Comparison of ENCODE assay signal across 10 cellular contexts in the genomic region with DNA sequence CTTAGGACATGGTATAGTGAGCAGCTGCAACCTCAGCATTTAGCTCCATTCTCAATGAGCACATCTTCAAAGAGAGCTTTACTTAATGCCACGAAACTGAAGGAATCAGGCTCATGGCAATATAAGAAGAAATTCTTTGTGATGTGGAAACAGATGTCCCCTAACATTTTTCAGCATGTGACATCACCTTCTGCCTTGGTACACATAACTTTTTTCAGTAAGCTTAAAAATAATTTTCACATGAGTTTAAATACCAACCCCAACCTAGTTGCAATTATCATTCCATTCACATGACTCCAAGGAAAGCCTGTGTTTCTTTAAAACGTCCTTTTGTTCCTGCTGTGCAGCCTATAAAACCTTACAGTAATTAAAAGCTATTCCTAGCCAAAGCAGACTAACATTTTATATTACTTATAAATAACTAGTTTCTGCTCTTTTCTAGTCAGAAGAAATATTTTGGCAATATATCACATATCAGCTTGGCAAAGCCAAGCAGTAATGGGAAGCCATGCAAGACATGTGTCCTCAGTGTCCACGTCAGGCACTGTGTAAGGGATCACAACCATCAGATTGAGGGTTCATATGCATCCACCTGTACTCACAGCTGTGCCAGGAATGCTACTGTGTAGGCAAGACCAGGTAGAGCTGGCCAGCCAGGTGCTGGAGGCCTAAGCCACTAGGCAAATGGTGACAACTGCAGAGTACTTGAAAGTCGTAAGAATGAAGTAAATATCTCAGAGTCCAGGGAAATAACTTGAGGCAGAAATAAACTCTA.
DNase-seq lines count a peak whose midpoint lies in the region; ATAC-seq and TF ChIP-seq lines count a peak whose summit lies in the region.
"Had no signal": no experiment of that assay in that cellular context is flagged by ENCODE, and none has a peak within 500 bp of the region (broad histone marks: within the 10 kb centered on the region; RNA-seq: fewer than 3 reads in every experiment).

No MANE protein-coding gene starts in this region.

- peak overlapping the region; percentile 82 to 87 for H3K27ac ChIP-seq in SK-N-SH (ENCODE audit: low read depth in 2 of 2, low read length in 1 of 2)
- H3K27ac ChIP-seq in testis, result peak overlapping the region in 1 of 2 donors; percentile 37
- H3K27ac ChIP-seq in caudate nucleus (ENCODE audit: low read depth, low read length), result no peak overlapping the region

- peaks cover 18% of the 10 kb centered on the region for H3F3A ChIP-seq in SK-N-SH (replicated peaks; ENCODE audit: insufficient read depth)

- H3K9me3 ChIP-seq in SK-N-SH (no peaks in the 10 kb centered on the region), testis (no peaks in the 10 kb centered on the region)

- peak in 1 of 2 experiments; percentile 96; a peak in 2 of 4 replicates for TF ChIP-seq EP300 in SK-N-SH (IDR thresholded peaks at IDR 0.05; ENCODE audit: borderline replicate concordance in 1 of 2, low read depth in 1 of 2, low read length in 1 of 2)

- intact Hi-C loops in testis (cut with DNase I; ENCODE audit: low total_unique reads), result no loop called here

- H3K4me1 ChIP-seq in SK-N-SH (ENCODE audit: control insufficient read depth in 1 of 2, insufficient read depth in 2 of 2, low read depth in 1 of 2, low read length in 1 of 2) (peaks cover 2 to 15% of the 10 kb centered on the region in 2 experiments), testis (peaks cover 14% of the 10 kb centered on the region)

- no peak for ATAC-seq in activated CD8-positive, alpha-beta memory T cell treated with anti-CD3 and anti-CD28 coated beads, Interleukin-2, amount 10 ng/mL, durations not matched to agents 7 days and 5 days
- no peak for ATAC-seq in stimulated activated effector memory CD8-positive, alpha-beta T cell treated with anti-CD3 and anti-CD28 coated beads, Interleukin-12 subunit alpha, Interleukin-12 subunit beta, amount 100 ng/mL, for 72 hours
- ATAC-seq in GM18519 (IDR thresholded peaks at IDR 0.05; ENCODE audit: low FRiP score, unreplicated experiment), result no peak

- no peak overlapping the region for H3K4me3 ChIP-seq in SK-N-SH (ENCODE audit: low read depth in 2 of 2, low read length in 1 of 2)
- H3K4me3 ChIP-seq in testis, result no peak overlapping the region

- DNase-seq in activated CD8-positive, alpha-beta memory T cell treated with anti-CD3 and anti-CD28 coated beads, Interleukin-2, amount 10 ng/mL, durations not matched to agents 7 days and 5 days, result no peak
- no peak for DNase-seq in activated CD8-positive, alpha-beta memory T cell treated with anti-CD3 and anti-CD28 coated beads for 24 hours
- DNase-seq in SK-N-SH (no peak), fibroblast of peridontal ligament (ENCODE audit: extremely low read depth) (peak; percentile 93), testis (no peak), caudate nucleus (lab: John Stamatoyannopoulos, UW) (no peak)
- DNase-seq in stimulated activated effector memory CD8-positive, alpha-beta T cell treated with anti-CD3 and anti-CD28 coated beads, Interleukin-12 subunit alpha, Interleukin-12 subunit beta, amount 100 ng/mL, for 72 hours (ENCODE audit: low spot score in 2 of 2), result no peak
- DNase-seq: C1 segment of cervical spinal cord, MV-4-11 had no signal

- H2AFZ ChIP-seq in SK-N-SH (ENCODE audit: low read depth), result peak overlapping the region; percentile 71

- peak overlapping the region; percentile 35; the same call in 1 of the 2 replicates for H3K9ac ChIP-seq in SK-N-SH

- H3K27me3 ChIP-seq in SK-N-SH (ENCODE audit: insufficient read depth) (no peaks in the 10 kb centered on the region), testis (no peaks in the 10 kb centered on the region)

- H3K9me2 ChIP-seq in SK-N-SH, result no peaks in the 10 kb centered on the region

- no peaks in the 10 kb centered on the region for H3K9me3 Mint-ChIP-seq in activated CD8-positive, alpha-beta memory T cell treated with anti-CD3 and anti-CD28 coated beads, Interleukin-2, amount 10 ng/mL, durations not matched to agents 7 days and 5 days (ENCODE audit: low read depth)
- no peaks in the 10 kb centered on the region for H3K9me3 Mint-ChIP-seq in stimulated activated effector memory CD8-positive, alpha-beta T cell treated with anti-CD3 and anti-CD28 coated beads, Interleukin-12 subunit alpha, Interleukin-12 subunit beta, amount 100 ng/mL, for 72 hours

- CTCF ChIA-PET in activated CD8-positive, alpha-beta memory T cell treated with anti-CD3 and anti-CD28 coated beads, Interleukin-2, amount 10 ng/mL, durations not matched to agents 7 days and 5 days (lab: Charles Lee), result interaction anchor here (1.0 to 1.6 kb wide), 6 partner anchors 13 to 253 kb away, joined by 3 to 4 read pairs (median 3); no protein-coding TSS in a partner anchor
- CTCF ChIA-PET in SK-N-SH (lab: Yijun Ruan, JAX), result interaction anchor here (1.1 to 2.2 kb wide), 3 partner anchors 9 to 85 kb away, joined by 3 to 6 read pairs (median 3); no protein-coding TSS in a partner anchor

- no peak for TF ChIP-seq POLR2A in testis (IDR thresholded peaks at IDR 0.05)

- H3K4me1 Mint-ChIP-seq in activated CD8-positive, alpha-beta memory T cell treated with anti-CD3 and anti-CD28 coated beads, Interleukin-2, amount 10 ng/mL, durations not matched to agents 7 days and 5 days, result peaks cover 45% of the 10 kb centered on the region
- H3K4me1 Mint-ChIP-seq in stimulated activated effector memory CD8-positive, alpha-beta T cell treated with anti-CD3 and anti-CD28 coated beads, Interleukin-12 subunit alpha, Interleukin-12 subunit beta, amount 100 ng/mL, for 72 hours, result peaks cover 47% of the 10 kb centered on the region

- H3K36me3 ChIP-seq in SK-N-SH (replicated peaks in 1 of 2; ENCODE audit: control insufficient read depth in 1 of 2, insufficient read depth in 2 of 2, low read length in 1 of 2) (no peaks in the 10 kb centered on the region), testis (ENCODE audit: low read depth, missing control alignments) (no peaks in the 10 kb centered on the region)

- H3K27me3 Mint-ChIP-seq in activated CD8-positive, alpha-beta memory T cell treated with anti-CD3 and anti-CD28 coated beads, Interleukin-2, amount 10 ng/mL, durations not matched to agents 7 days and 5 days, result no peaks in the 10 kb centered on the region

- POLR2A ChIA-PET in SK-N-SH (lab: Yijun Ruan, JAX), result no interaction called here

- TF ChIP-seq RAD21 in SK-N-SH (IDR thresholded peaks at IDR 0.05; ENCODE audit: low read length), result no peak

- 35% methylated on average over 4 of the region's 4 CpGs for WGBS in SK-N-SH (ENCODE audit: low lambda C conversion rate)
- WGBS in testis, 2 donors, result 59 to 65% methylated on average over 4 of the region's 4 CpGs

- TF ChIP-seq CTCF in SK-N-SH (IDR thresholded peaks at IDR 0.05), result no peak
- TF ChIP-seq CTCF in testis (IDR thresholded peaks at IDR 0.05), result no peak

- H3K36me3 Mint-ChIP-seq in activated CD8-positive, alpha-beta memory T cell treated with anti-CD3 and anti-CD28 coated beads, Interleukin-2, amount 10 ng/mL, durations not matched to agents 7 days and 5 days, result peaks cover 19% of the 10 kb centered on the region
- H3K36me3 Mint-ChIP-seq in stimulated activated effector memory CD8-positive, alpha-beta T cell treated with anti-CD3 and anti-CD28 coated beads, Interleukin-12 subunit alpha, Interleukin-12 subunit beta, amount 100 ng/mL, for 72 hours, result peaks cover 31% of the 10 kb centered on the region

- no peak overlapping the region for H3K4me3 Mint-ChIP-seq in activated CD8-positive, alpha-beta memory T cell treated with anti-CD3 and anti-CD28 coated beads, Interleukin-2, amount 10 ng/mL, durations not matched to agents 7 days and 5 days
- H3K4me3 Mint-ChIP-seq in stimulated activated effector memory CD8-positive, alpha-beta T cell treated with anti-CD3 and anti-CD28 coated beads, Interleukin-12 subunit alpha, Interleukin-12 subunit beta, amount 100 ng/mL, for 72 hours, result no peak overlapping the region

- peak overlapping the region; percentile 63 for H3K4me2 ChIP-seq in SK-N-SH

- no peaks in the 10 kb centered on the region for H4K20me1 ChIP-seq in SK-N-SH (ENCODE audit: insufficient read depth)

- no peaks in the 10 kb centered on the region for H3K79me2 ChIP-seq in SK-N-SH (ENCODE audit: insufficient read depth)

- H3K27ac Mint-ChIP-seq in activated CD8-positive, alpha-beta memory T cell treated with anti-CD3 and anti-CD28 coated beads, Interleukin-2, amount 10 ng/mL, durations not matched to agents 7 days and 5 days, result peak overlapping the region; percentile 60
- H3K27ac Mint-ChIP-seq in stimulated activated effector memory CD8-positive, alpha-beta T cell treated with anti-CD3 and anti-CD28 coated beads, Interleukin-12 subunit alpha, Interleukin-12 subunit beta, amount 100 ng/mL, for 72 hours, result peak overlapping the region; percentile 66

TF ChIP-seq in SK-N-SH, 30 proteins besides CTCF, POLR2A, EP300 and RAD21 (continues in another document):
- TF ChIP-seq RXRA (IDR thresholded peaks at IDR 0.05; ENCODE audit: borderline replicate concordance, low read depth) (peak; percentile 74; the same call in 1 of the 2 replicates), PBX3 (IDR thresholded peaks at IDR 0.05) (peak; percentile 80), NFIC (IDR thresholded peaks at IDR 0.05; ENCODE audit: borderline replicate concordance) (peak; percentile 73), TEAD4 (IDR thresholded peaks at IDR 0.05; ENCODE audit: borderline replicate concordance, insufficient read depth) (peak; percentile 95), NRF1 (IDR thresholded peaks at IDR 0.05; ENCODE audit: low read depth, low read length) (no peak), RFX5 (IDR thresholded peaks at IDR 0.05; ENCODE audit: low read length) (no peak), CHD2 (IDR thresholded peaks at IDR 0.05; ENCODE audit: low read length, partially characterized antibody) (no peak), MEF2A (IDR thresholded peaks at IDR 0.05; ENCODE audit: borderline replicate concordance, low read depth) (peak; percentile 76), RCOR1 (IDR thresholded peaks at IDR 0.05; ENCODE audit: low read length) (no peak), MXI1 (IDR thresholded peaks at IDR 0.05; ENCODE audit: low read depth, low read length) (no peak)
- TF ChIP-seq, protein P1, sequence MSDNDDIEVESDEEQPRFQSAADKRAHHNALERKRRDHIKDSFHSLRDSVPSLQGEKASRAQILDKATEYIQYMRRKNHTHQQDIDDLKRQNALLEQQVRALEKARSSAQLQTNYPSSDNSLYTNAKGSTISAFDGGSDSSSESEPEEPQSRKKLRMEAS (IDR thresholded peaks at IDR 0.05; ENCODE audit: low read depth), result peak; percentile 51
